Comparison of ENCODE assay signal across 33 cellular contexts in the genomic region with DNA sequence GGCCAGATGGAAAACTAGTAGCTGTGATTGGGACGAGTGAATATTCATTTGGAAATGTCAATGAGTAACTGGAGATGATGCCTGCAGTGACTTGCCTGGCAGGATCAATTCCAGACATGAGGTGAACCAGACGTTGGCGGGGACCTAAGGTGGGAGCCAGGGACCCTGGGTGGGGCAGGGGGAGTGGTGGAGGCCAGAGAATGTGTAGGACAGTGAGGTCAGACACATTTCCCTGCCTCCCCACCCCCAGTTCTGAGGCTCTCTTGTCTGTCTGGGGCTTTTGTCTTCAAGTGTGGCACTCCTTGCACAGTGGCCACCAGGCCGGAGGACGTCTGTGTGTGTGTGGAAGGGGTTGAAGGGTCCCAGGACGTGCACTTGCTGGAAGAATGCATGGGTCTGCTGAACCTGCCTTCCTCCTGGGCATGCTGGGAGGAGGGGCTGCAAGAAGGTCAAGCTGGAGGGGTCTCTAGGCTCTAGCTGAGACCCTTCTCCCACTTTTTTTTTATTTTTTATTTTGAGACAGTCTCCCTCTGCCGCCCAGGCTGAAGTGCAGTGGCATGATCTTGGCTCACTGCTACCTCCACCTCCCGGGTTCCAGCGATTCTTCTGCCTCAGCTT. TPM values are rescaled to one million over a fixed set of nuclear protein-coding genes. Genes with fewer than 3 reads are reported as not detected.
"Had no signal": no experiment of that assay in that cellular context is flagged by ENCODE, and none has a peak within 500 bp of the region (broad histone marks: within the 10 kb centered on the region; RNA-seq: fewer than 3 reads in every experiment).

No MANE protein-coding gene starts in this region.

- H3K9me3 Mint-ChIP-seq: activated naive CD4-positive, alpha-beta T cell treated with anti-CD3 and anti-CD28 coated beads for 36 hours; activated T-cell treated with anti-CD3 and anti-CD28 coated beads, Interleukin-2, amount 50 U/mL, for 72 hours; dendritic cell treated with granulocyte-macrophage colony-stimulating factor and Interleukin-4, amounts not matched to agents 40 ng/mL and 50 ng/mL, for 4 days; endodermal cell; natural killer cell treated with Interleukin-12 subunit alpha and Interleukin-12 subunit beta and Interleukin-15 and Interleukin-18, amount 100 ng/mL, for 72 hours had no signal

- H3K27ac ChIP-seq: brain microvascular endothelial cell, heart left ventricle, left ventricle myocardium inferior, neutrophil, ovary, psoas muscle, tibial nerve, uterus, WERI-Rb-1 had no signal

- H3K9me3 ChIP-seq: heart left ventricle, left ventricle myocardium inferior, mucosa of descending colon, neutrophil, ovary, psoas muscle, tibial nerve, uterus had no signal

- H3K36me3 ChIP-seq: brain microvascular endothelial cell, heart left ventricle, left ventricle myocardium inferior, neutrophil, ovary, tibial nerve, uterus, WERI-Rb-1 had no signal

- H3K27me3 ChIP-seq: brain microvascular endothelial cell, neutrophil, ovary, tibial nerve, uterus had no signal

- H3K4me3 ChIP-seq: heart left ventricle, left ventricle myocardium inferior, lung, mucosa of descending colon, ovary, psoas muscle, smooth muscle cell, tibial nerve, uterus had no signal

- H3K27ac Mint-ChIP-seq: activated naive CD4-positive, alpha-beta T cell treated with anti-CD3 and anti-CD28 coated beads for 36 hours; activated T-cell treated with anti-CD3 and anti-CD28 coated beads, Interleukin-2, amount 50 U/mL, for 72 hours; dendritic cell treated with granulocyte-macrophage colony-stimulating factor and Interleukin-4, amounts not matched to agents 40 ng/mL and 50 ng/mL, for 4 days; endodermal cell; natural killer cell treated with Interleukin-12 subunit alpha and Interleukin-12 subunit beta and Interleukin-15 and Interleukin-18, amount 100 ng/mL, for 72 hours; T-helper 17 cell had no signal

- H3K36me3 Mint-ChIP-seq: natural killer cell treated with Interleukin-12 subunit alpha and Interleukin-12 subunit beta and Interleukin-15 and Interleukin-18, amount 100 ng/mL, for 72 hours had no signal

- ATAC-seq: activated CD4-positive, CD25-positive, alpha-beta regulatory T cell treated with anti-CD3 and anti-CD28 coated beads, Interleukin-2, amount 50 U/mL, for 24 hours; activated T-cell treated with anti-CD3 and anti-CD28 coated beads, Interleukin-2, amount 50 U/mL, for 72 hours; esophagus mucosa; heart left ventricle; mucosa of descending colon; psoas muscle; SK-N-SH treated with all-trans-retinoic acid at 6 μM for 48 hours; T-helper 17 cell had no signal

- H3K4me1 ChIP-seq: heart left ventricle, left ventricle myocardium inferior, psoas muscle, tibial nerve, uterus had no signal

- DNase-seq: activated CD4-positive, alpha-beta T cell treated with anti-CD3 and anti-CD28 coated beads for 48 hours; activated CD4-positive, alpha-beta T cell treated with anti-CD3 and anti-CD28 coated beads, Interleukin-2, amount 50 U/mL, for 48 hours; activated naive CD4-positive, alpha-beta T cell treated with anti-CD3 and anti-CD28 coated beads for 36 hours; activated T-cell treated with anti-CD3 and anti-CD28 coated beads, Interleukin-2, amount 50 U/mL, for 72 hours; amniotic stem cell; brain microvascular endothelial cell; central memory CD4-positive, alpha-beta T cell; endodermal cell; foreskin fibroblast; left ventricle myocardium inferior; mesendoderm; mucosa of descending colon; ovary; psoas muscle; stimulated activated CD4-positive, alpha-beta T cell treated with anti-CD3 and anti-CD28 coated beads, Interleukin-15, amount 100 ng/mL, for 24 hours; stimulated activated CD4-positive, alpha-beta T cell treated with anti-CD3 and anti-CD28 coated beads, Interleukin-2, amount 100 ng/mL, for 24 hours; stimulated activated naive CD4-positive, alpha-beta T cell; T-helper 17 cell; T1000; uterus; WERI-Rb-1 had no signal

RNA-seq across cellular contexts. Expression of a gene that starts 51.6 kb away (rescaled TPM):
- total RNA-seq: activated naive CD4-positive, alpha-beta T cell treated with anti-CD3 and anti-CD28 coated beads for 36 hours; activated T-cell treated with anti-CD3 and anti-CD28 coated beads, Interleukin-2, amount 50 U/mL, for 72 hours; astrocyte; myocyte; natural killer cell treated with Interleukin-12 subunit alpha and Interleukin-12 subunit beta and Interleukin-15 and Interleukin-18, amount 100 ng/mL, for 72 hours; smooth muscle cell had no signal
- polyA plus RNA-seq: smooth muscle cell had no signal
